ENCODE assay signal across 1 cellular context in genomic region chr10:17423641-17424186, GRCh38.
A peak's percentile ranks its signal among the peaks of the same experiment; 100 is the strongest.
TF ChIP-seq lines count a peak whose summit lies in the region.

No MANE protein-coding gene starts in this region.

TF ChIP-seq in IMR-90, 13 proteins besides CTCF, POLR2A, EP300 and RAD21:
- TF ChIP-seq MXI1 (IDR thresholded peaks at IDR 0.05; ENCODE audit: borderline replicate concordance, low read depth, low read length) (no peak), ELK1 (IDR thresholded peaks at IDR 0.05; ENCODE audit: borderline replicate concordance, low read depth, low read length) (no peak), USF2 (IDR thresholded peaks at IDR 0.05; ENCODE audit: low read depth, low read length) (peak; percentile 20; the same call in 1 of the 2 replicates), MAZ (IDR thresholded peaks at IDR 0.05; ENCODE audit: borderline replicate concordance, low read depth, low read length) (no peak), RCOR1 (IDR thresholded peaks at IDR 0.05; ENCODE audit: insufficient replicate concordance, low read length) (no peak), NFE2L2 (IDR thresholded peaks at IDR 0.05; ENCODE audit: low read depth, low read length) (no peak), SMC3 (IDR thresholded peaks at IDR 0.05; ENCODE audit: low read depth, low read length) (no peak), CHD1 (IDR thresholded peaks at IDR 0.05; ENCODE audit: low read depth, low read length) (no peak), CEBPB (IDR thresholded peaks at IDR 0.05; ENCODE audit: low read depth, low read length) (peak; percentile 19; the same call in 1 of the 2 replicates)
